23 cellular contexts compared by ENCODE assay signal in the genomic region with DNA sequence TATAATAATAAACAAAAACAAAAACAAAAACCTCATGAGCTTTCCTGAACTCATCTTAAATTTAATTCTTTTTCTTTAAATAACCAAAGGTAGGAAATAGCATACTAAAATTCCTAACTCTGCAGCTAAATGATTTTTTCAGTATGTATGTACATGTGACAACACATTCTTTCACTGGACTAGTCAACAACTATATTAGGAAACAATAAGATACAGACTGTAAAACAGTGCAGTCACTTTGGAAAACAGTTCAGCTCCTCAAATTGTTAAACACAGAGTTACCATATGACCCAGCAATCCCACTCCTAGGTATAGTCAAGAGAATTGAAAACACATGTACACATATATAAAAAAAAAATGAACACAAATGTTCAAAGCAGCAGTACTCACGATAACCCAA.
DNase-seq lines count a peak whose midpoint lies in the region; ATAC-seq and TF ChIP-seq lines count a peak whose summit lies in the region.
"Had no signal": no experiment of that assay in that cellular context is flagged by ENCODE, and none has a peak within 500 bp of the region (broad histone marks: within the 10 kb centered on the region; RNA-seq: fewer than 3 reads in every experiment).

No MANE protein-coding gene starts in this region.

- no peak overlapping the region for H3K27ac Mint-ChIP-seq in natural killer cell treated with Interleukin-12 subunit alpha and Interleukin-12 subunit beta and Interleukin-15 and Interleukin-18, amount 100 ng/mL, for 72 hours
- H3K27ac Mint-ChIP-seq: CD4-positive, alpha-beta T cell had no signal

- intact Hi-C loops in left ventricle myocardium inferior (cut with micrococcal nuclease) (no loop called here), Right ventricle myocardium superior (cut with DNase I) (no loop called here), dorsolateral prefrontal cortex (cut with DNase I) (loop anchor here in 1 of 2 donors (5.0 kb wide), 1 partner anchor 63 kb away; a partner anchor contains a TSS)

- no peaks in the 10 kb centered on the region for H3K36me3 Mint-ChIP-seq in natural killer cell treated with Interleukin-12 subunit alpha and Interleukin-12 subunit beta and Interleukin-15 and Interleukin-18, amount 100 ng/mL, for 72 hours

- H4K20me1 ChIP-seq in osteoblast (ENCODE audit: insufficient read depth, low read length): peaks cover 58% of the 10 kb centered on the region

- H3K27me3 ChIP-seq in left ventricle myocardium inferior (ENCODE audit: low read depth) (no peaks in the 10 kb centered on the region), dorsolateral prefrontal cortex (no peaks in the 10 kb centered on the region), osteoblast (ENCODE audit: insufficient read depth, low read length) (no peaks in the 10 kb centered on the region)
- H3K27me3 ChIP-seq: BE2C; BLaER1 treated with 17β-estradiol and CSF1 and Interleukin-3, amounts not matched to agents 10 nM and 100 nM had no signal

- no peak overlapping the region for H3K4me3 Mint-ChIP-seq in natural killer cell treated with Interleukin-12 subunit alpha and Interleukin-12 subunit beta and Interleukin-15 and Interleukin-18, amount 100 ng/mL, for 72 hours
- H3K4me3 Mint-ChIP-seq: CD14-positive monocyte; CD4-positive, alpha-beta T cell; CD8-positive, alpha-beta memory T cell had no signal

- DNase-seq in left ventricle myocardium inferior (no peak), Right ventricle myocardium superior (no peak), dorsolateral prefrontal cortex (no peak), osteoblast (ENCODE audit: insufficient read length, low spot score, missing footprints) (peak; percentile 43)
- no peak for DNase-seq in natural killer cell treated with Interleukin-12 subunit alpha and Interleukin-12 subunit beta and Interleukin-15 and Interleukin-18, amount 100 ng/mL, for 72 hours (ENCODE audit: low spot score)
- no peak for DNase-seq in activated CD8-positive, alpha-beta memory T cell treated with anti-CD3 and anti-CD28 coated beads, Interleukin-2, amount 50 U/mL, for 4 hours
- DNase-seq: 8988T; ACHN; AML-193; BE2C; CD4-positive, alpha-beta T cell; CD8-positive, alpha-beta memory T cell; DMS 273 treated with DMSO at 0.1 percent for 48 hours; DMS79; EL; GDM1; GM23248; H7; HCEC 1CT had no signal

- TF ChIP-seq CTCF in left ventricle myocardium inferior (IDR thresholded peaks at IDR 0.05; ENCODE audit: borderline replicate concordance) (no peak), dorsolateral prefrontal cortex (IDR thresholded peaks at IDR 0.05 in 54 of 56, conservative IDR thresholded peaks at IDR 0.05 in 2 of 56; ENCODE audit: low read depth in 1 of 56, partially characterized antibody in 56 of 56) (no peak), osteoblast (IDR thresholded peaks at IDR 0.05; ENCODE audit: extremely low read depth, low read depth, low read length) (no peak)

- H3K36me3 ChIP-seq in left ventricle myocardium inferior (no peaks in the 10 kb centered on the region), osteoblast (ENCODE audit: insufficient read depth, low read length) (no peaks in the 10 kb centered on the region)
- H3K36me3 ChIP-seq: BE2C had no signal

- ATAC-seq in Right ventricle myocardium superior (ENCODE audit: poor library complexity): no peak
- no peak for ATAC-seq in natural killer cell treated with Interleukin-12 subunit alpha and Interleukin-12 subunit beta and Interleukin-15 and Interleukin-18, amount 100 ng/mL, for 72 hours
- ATAC-seq: A549, GM12878 had no signal

- peaks cover 38 to 41% of the 10 kb centered on the region in 2 donors for H3K4me1 Mint-ChIP-seq in natural killer cell treated with Interleukin-12 subunit alpha and Interleukin-12 subunit beta and Interleukin-15 and Interleukin-18, amount 100 ng/mL, for 72 hours (ENCODE audit: low read depth in 2 of 2)

- H3K4me1 ChIP-seq in left ventricle myocardium inferior: peaks cover 82% of the 10 kb centered on the region
- peaks cover 13% of the 10 kb centered on the region for H3K4me1 ChIP-seq in osteoblast (ENCODE audit: insufficient read depth, low read length)
- H3K4me1 ChIP-seq: A549 had no signal

- H3K9me3 ChIP-seq in left ventricle myocardium inferior (replicated peaks) (no peaks in the 10 kb centered on the region), osteoblast (ENCODE audit: low read depth, low read length) (no peaks in the 10 kb centered on the region)
- H3K9me3 ChIP-seq: A549, BE2C had no signal

- no peak overlapping the region for H2AFZ ChIP-seq in osteoblast (ENCODE audit: low read length)
- H2AFZ ChIP-seq: GM23248 had no signal

- H3K4me2 ChIP-seq in osteoblast (ENCODE audit: insufficient read depth, low read length): no peak overlapping the region
- H3K4me2 ChIP-seq: A549; BLaER1 treated with 17β-estradiol and CSF1 and Interleukin-3, amounts not matched to agents 10 nM and 100 nM had no signal

- H3K27ac ChIP-seq in left ventricle myocardium inferior (replicated peaks): peak overlapping the region; percentile 28
- H3K27ac ChIP-seq in dorsolateral prefrontal cortex: peak overlapping the region in 38 of 59 donors; percentile 1 to 96 (median 84)
- H3K27ac ChIP-seq in osteoblast (ENCODE audit: low read depth, low read length): no peak overlapping the region
- H3K27ac ChIP-seq: A549; BLaER1 treated with 17β-estradiol and CSF1 and Interleukin-3, amounts not matched to agents 10 nM and 100 nM; GM23248 had no signal

- peaks cover 61% of the 10 kb centered on the region for H3K79me2 ChIP-seq in osteoblast (ENCODE audit: insufficient read depth, low read length)

- no peaks in the 10 kb centered on the region for H3K27me3 Mint-ChIP-seq in natural killer cell treated with Interleukin-12 subunit alpha and Interleukin-12 subunit beta and Interleukin-15 and Interleukin-18, amount 100 ng/mL, for 72 hours
- H3K27me3 Mint-ChIP-seq: CD4-positive, alpha-beta T cell; CD8-positive, alpha-beta memory T cell had no signal

- no peak overlapping the region for H3K4me3 ChIP-seq in left ventricle myocardium inferior
- H3K4me3 ChIP-seq in dorsolateral prefrontal cortex: no peak overlapping the region
- H3K4me3 ChIP-seq in osteoblast (ENCODE audit: insufficient read depth, low read length): no peak overlapping the region
- H3K4me3 ChIP-seq: A549; BLaER1 treated with 17β-estradiol and CSF1 and Interleukin-3, amounts not matched to agents 10 nM and 100 nM; GM12878; GM23248 had no signal

- H3K9me3 Mint-ChIP-seq in natural killer cell treated with Interleukin-12 subunit alpha and Interleukin-12 subunit beta and Interleukin-15 and Interleukin-18, amount 100 ng/mL, for 72 hours: no peaks in the 10 kb centered on the region
- H3K9me3 Mint-ChIP-seq: CD4-positive, alpha-beta T cell; CD8-positive, alpha-beta memory T cell had no signal
